Comparison of ENCODE assay signal across 10 cellular contexts in the genomic region with DNA sequence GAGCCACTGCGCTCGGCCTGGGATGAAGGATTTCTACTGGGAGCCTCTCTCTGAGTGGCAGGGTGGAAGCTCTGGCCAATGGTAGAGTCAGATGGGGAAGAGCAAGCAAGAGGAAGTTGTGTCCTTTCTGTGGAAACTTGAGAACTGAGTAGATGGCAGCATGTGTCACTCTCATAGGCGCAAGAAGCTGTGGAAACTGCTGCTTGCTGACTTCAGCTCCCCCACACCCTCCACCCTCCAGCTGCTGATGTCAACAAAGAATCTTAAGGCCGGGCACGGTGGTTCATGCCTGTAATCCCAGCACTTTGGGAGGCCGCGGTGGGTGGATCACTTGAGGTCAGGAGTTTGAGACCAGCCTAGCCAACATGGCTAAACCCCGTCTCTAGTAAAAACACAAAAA.
DNase-seq lines count a peak whose midpoint lies in the region; ATAC-seq and TF ChIP-seq lines count a peak whose summit lies in the region.
"Had no signal": no experiment of that assay in that cellular context is flagged by ENCODE, and none has a peak within 500 bp of the region (broad histone marks: within the 10 kb centered on the region; RNA-seq: fewer than 3 reads in every experiment).

No MANE protein-coding gene starts in this region.

- no peaks in the 10 kb centered on the region for H3K27me3 ChIP-seq in parathyroid adenoma (ENCODE audit: control insufficient read depth, insufficient read depth, low read length)

- no peak for TF ChIP-seq CTCF in parathyroid adenoma (IDR thresholded peaks at IDR 0.05)

- ATAC-seq in GM21786 (IDR thresholded peaks at IDR 0.05; ENCODE audit: unreplicated experiment) = no peak

- peak overlapping the region; percentile 96 for H3K27ac ChIP-seq in epithelial cell of prostate
- H3K27ac ChIP-seq in parathyroid adenoma = peak overlapping the region; percentile 72

- DNase-seq in CD1c-positive myeloid dendritic cell (ENCODE audit: extremely low spot score) (peak; percentile 94), OCI-M1 (lab: John Stamatoyannopoulos, UW) (peak; percentile 71), epithelial cell of prostate (ENCODE audit: low read depth, low spot score) (no peak), superior temporal gyrus (ENCODE audit: extremely low spot score) (no peak), DMS53 treated with DMSO at 0.1 percent for 48 hours (lab: John Stamatoyannopoulos, UW; ENCODE audit: unreplicated experiment) (no peak), NCI-H69 (lab: John Stamatoyannopoulos, UW) (no peak)
- DNase-seq: activated gamma-delta T cell treated with Interleukin-2 at 50 U/mL for 16 hours, NCI-H748 treated with DMSO at 0.1 percent for 48 hours had no signal

- H3K4me2 ChIP-seq in parathyroid adenoma (ENCODE audit: low read length) = peak overlapping the region; percentile 13

- no peaks in the 10 kb centered on the region for H3K79me2 ChIP-seq in parathyroid adenoma

- no peak overlapping the region for H3K4me3 ChIP-seq in parathyroid adenoma (ENCODE audit: low read depth, low read length)

- H2AFZ ChIP-seq in parathyroid adenoma = peak overlapping the region; percentile 74

- peaks cover 38% of the 10 kb centered on the region for H3K4me1 ChIP-seq in parathyroid adenoma

- H3K9me3 ChIP-seq in parathyroid adenoma (ENCODE audit: control insufficient read depth, low read length) = no peaks in the 10 kb centered on the region

- H3K36me3 ChIP-seq in parathyroid adenoma (ENCODE audit: control insufficient read depth, insufficient read depth, low read length) = no peaks in the 10 kb centered on the region

- no peak overlapping the region for H3K9ac ChIP-seq in parathyroid adenoma

Comparison
In these comparisons a context has a peak if more than half of its experiments do, and no peak if none do; other contexts are left out.
1. DNase-seq: peak in CD1c-positive myeloid dendritic cell (single experiment) and OCI-M1 (single experiment); none in epithelial cell of prostate (single experiment), superior temporal gyrus (single experiment), DMS53 treated with DMSO at 0.1 percent for 48 hours (single experiment) and NCI-H69 (single experiment).